In genomic region chr7:140972876-140973829, GRCh38 we compare ENCODE assay signal across 21 cellular contexts. TPM values are rescaled to one million over a fixed set of nuclear protein-coding genes. Genes with fewer than 3 reads are reported as not detected.
DNase-seq lines count a peak whose midpoint lies in the region; ATAC-seq and TF ChIP-seq lines count a peak whose summit lies in the region.
"Had no signal": no experiment of that assay in that cellular context is flagged by ENCODE, and none has a peak within 500 bp of the region (broad histone marks: within the 10 kb centered on the region; RNA-seq: fewer than 3 reads in every experiment).

No MANE protein-coding gene starts in this region.

- no peaks in the 10 kb centered on the region for H3K27me3 ChIP-seq in adipocyte (replicated peaks; ENCODE audit: control insufficient read depth, insufficient read depth, low read length)
- no peaks in the 10 kb centered on the region for H3K27me3 ChIP-seq in right lobe of liver
- H3K27me3 ChIP-seq: upper lobe of right lung had no signal

- no peak for TF ChIP-seq CTCF in right lobe of liver (IDR thresholded peaks at IDR 0.05)

- no peak for TF ChIP-seq POLR2A in right lobe of liver (IDR thresholded peaks at IDR 0.05)
- no peak for TF ChIP-seq POLR2A in erythroblast (IDR thresholded peaks at IDR 0.05; ENCODE audit: low read length)

- intact Hi-C loops in right lobe of liver (cut with DNase I) (no loop called here), left ventricle myocardium superior (cut with micrococcal nuclease) (no loop called here)

- H3K9ac ChIP-seq in adipocyte (ENCODE audit: low read length) = no peak overlapping the region
- H3K9ac ChIP-seq: parathyroid adenoma had no signal

- WGBS in right lobe of liver (ENCODE audit: insufficient coverage, low coverage, low lambda C conversion rate, missing lambda C conversion rate) = 41% methylated on average over 8 of the region's 9 CpGs

- peak overlapping the region in 2 of 3 donors; percentile 68 to 78 for H3K27ac ChIP-seq in right lobe of liver
- H3K27ac ChIP-seq: parathyroid adenoma, upper lobe of right lung had no signal

- ATAC-seq in right lobe of liver = peak; percentile 73 to 82 (median 78)
- ATAC-seq in GM21576 (IDR thresholded peaks at IDR 0.05; ENCODE audit: unreplicated experiment) = no peak
- no peak for ATAC-seq in left ventricle myocardium superior
- ATAC-seq: naive thymus-derived CD8-positive, alpha-beta T cell; upper lobe of right lung had no signal

- H3K4me1 ChIP-seq in adipocyte (ENCODE audit: control insufficient read depth, insufficient read depth, low read length) (peaks cover 15% of the 10 kb centered on the region), right lobe of liver (peaks cover 0 to 33% (median 11%) of the 10 kb centered on the region in 4 donors)
- H3K4me1 ChIP-seq: upper lobe of right lung had no signal

- H3K9me3 ChIP-seq in adipocyte (ENCODE audit: control insufficient read depth, low read length) (no peaks in the 10 kb centered on the region), right lobe of liver (no peaks in the 10 kb centered on the region)
- H3K9me3 ChIP-seq: upper lobe of right lung had no signal

- H3K4me3 ChIP-seq in adipocyte (ENCODE audit: low read length) = no peak overlapping the region
- H3K4me3 ChIP-seq in right lobe of liver = no peak overlapping the region
- H3K4me3 ChIP-seq: upper lobe of right lung had no signal

- DNase-seq in GF-D8 (lab: John Stamatoyannopoulos, UW) (peak; percentile 19), NCI-H1694 (lab: John Stamatoyannopoulos, UW) (peak; percentile 11), adipocyte (ENCODE audit: low read depth) (peak; percentile 54), right lobe of liver (no peak), left ventricle myocardium superior (no peak), erythroblast (lab: John Stamatoyannopoulos, UW) (no peak)
- DNase-seq in activated CD4-positive, alpha-beta T cell treated with anti-CD3 and anti-CD28 coated beads, Interleukin-2, amount 50 U/mL, for 48 hours = no peak
- DNase-seq: activated CD4-positive, alpha-beta memory T cell treated with anti-CD3 and anti-CD28 coated beads, Interleukin-2, amount 10 ng/mL, durations not matched to agents 7 days and 5 days; activated naive CD4-positive, alpha-beta T cell treated with anti-CD3 and anti-CD28 coated beads, Interleukin-2, amount 50 U/mL, for 16 hours; activated T-cell treated with anti-CD3 and anti-CD28 coated beads, Interleukin-2, amount 50 U/mL, for 24 hours; Calu3; H7; kidney; naive thymus-derived CD8-positive, alpha-beta T cell; NCI-H2029; NCI-H526 treated with DMSO at 0.1 percent for 48 hours; SHP77 treated with DMSO at 0.1 percent for 48 hours; stimulated activated CD4-positive, alpha-beta T cell treated with anti-CD3 and anti-CD28 coated beads, Interleukin-2, amount 100 ng/mL, for 24 hours; upper lobe of right lung had no signal

- no peaks in the 10 kb centered on the region for H3K36me3 ChIP-seq in adipocyte (ENCODE audit: control insufficient read depth, insufficient read depth, low read length, severe bottlenecking)
- no peaks in the 10 kb centered on the region for H3K36me3 ChIP-seq in right lobe of liver
- H3K36me3 ChIP-seq: upper lobe of right lung had no signal

RNA-seq across cellular contexts. Expression of gene MRPS33, which starts 41.6 kb away (rescaled TPM):
- total RNA-seq in right lobe of liver (10 to 100 TPM; 26.0 to 44.4 (median 31.1) TPM), left ventricle myocardium superior (125 TPM)

RNA-seq across cellular contexts. Expression of gene BRAF, which starts 48.4 kb away (rescaled TPM):
- total RNA-seq in right lobe of liver = 10 to 100 TPM in 5 of 6 experiments, 1 to 10 TPM in 1; 9.0 to 17.7 (median 13.2) TPM
- total RNA-seq in left ventricle myocardium superior = 17.9 TPM

Comparison
In these comparisons a context has a peak if more than half of its experiments do, and no peak if none do; other contexts are left out.
1. DNase-seq: peak in GF-D8 (single experiment), NCI-H1694 (single experiment) and adipocyte (single experiment); none in right lobe of liver (0 of 3), activated CD4-positive, alpha-beta T cell treated with anti-CD3 and anti-CD28 coated beads, Interleukin-2, amount 50 U/mL, for 48 hours (0 of 2), left ventricle myocardium superior (single experiment) and erythroblast (0 of 2).
2. ATAC-seq: peak in right lobe of liver (4 of 4); none in GM21576 (single experiment) and left ventricle myocardium superior (single experiment).